8 cellular contexts compared by ENCODE assay signal in the genomic region with DNA sequence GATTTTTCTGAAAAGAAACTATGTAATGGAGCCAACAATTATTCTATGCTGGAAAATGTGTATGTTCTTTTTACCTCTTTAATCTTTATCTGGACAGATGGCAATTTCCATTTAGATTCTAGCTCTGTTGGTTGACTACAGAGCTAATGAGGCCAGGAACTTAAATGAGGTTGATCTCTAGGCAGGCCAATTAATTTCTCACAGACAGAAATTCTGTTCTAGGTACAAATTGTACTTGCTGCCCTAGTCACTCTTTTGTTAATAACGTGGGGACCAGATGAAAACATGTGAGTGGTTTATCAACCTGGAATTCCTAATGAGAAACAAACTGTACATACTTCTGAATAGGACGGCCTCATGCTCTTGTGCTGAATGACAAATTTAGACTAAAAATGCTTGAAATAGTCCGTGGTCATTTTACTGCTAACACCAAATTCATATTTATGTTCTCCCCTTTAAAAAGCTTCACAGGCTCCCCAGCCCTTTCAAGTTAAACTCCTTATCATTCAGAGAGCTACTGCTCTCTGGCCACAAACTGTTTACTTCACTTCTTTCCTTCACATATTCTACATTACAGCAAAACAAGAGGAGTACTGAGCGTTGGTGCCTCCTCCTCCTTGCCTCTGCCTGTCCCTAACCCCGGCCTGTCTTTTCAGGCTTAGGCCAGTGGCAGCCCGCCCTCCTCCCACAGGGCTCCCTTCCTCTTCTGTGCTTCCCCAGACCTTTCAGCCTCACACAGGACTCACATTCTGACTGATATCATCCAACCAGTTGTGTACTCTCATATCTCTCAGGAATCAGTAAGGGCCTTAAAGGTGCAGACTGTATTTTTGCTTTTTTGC. TPM values are rescaled to one million over a fixed set of nuclear protein-coding genes. Genes with fewer than 3 reads are reported as not detected.
A peak's percentile ranks its signal among the peaks of the same experiment; 100 is the strongest.
DNase-seq lines count a peak whose midpoint lies in the region; ATAC-seq lines count a peak whose summit lies in the region.

No MANE protein-coding gene starts in this region.

- H3K27me3 Mint-ChIP-seq in activated CD4-positive, alpha-beta T cell treated with anti-CD3 and anti-CD28 coated beads, Interleukin-2, amount 10 ng/mL, durations not matched to agents 7 days and 5 days: no peaks in the 10 kb centered on the region

- CTCF ChIA-PET in activated CD4-positive, alpha-beta T cell treated with anti-CD3 and anti-CD28 coated beads, Interleukin-2, amount 10 ng/mL, durations not matched to agents 7 days and 5 days (lab: Charles Lee): interaction anchor here (1.1 kb wide), 2 partner anchors 11 to 14 kb away, joined by 3 read pairs; no protein-coding TSS in a partner anchor

- DNase-seq in activated CD4-positive, alpha-beta T cell treated with anti-CD3 and anti-CD28 coated beads, Interleukin-2, amount 50 U/mL, for 48 hours: peak; percentile 22 to 33
- DNase-seq in activated CD4-positive, alpha-beta T cell treated with anti-CD3 and anti-CD28 coated beads, Interleukin-2, amount 10 ng/mL, durations not matched to agents 7 days and 5 days: no peak
- DNase-seq in NCI-H82 (lab: John Stamatoyannopoulos, UW) (peak; percentile 90), cerebellum (ENCODE audit: low spot score) (peak; percentile 31), medulla oblongata (ENCODE audit: extremely low spot score) (peak; percentile 49), DMS153 (lab: John Stamatoyannopoulos, UW) (no peak), T1000 (lab: John Stamatoyannopoulos, UW) (no peak)

- H3K4me1 Mint-ChIP-seq in activated CD4-positive, alpha-beta T cell treated with anti-CD3 and anti-CD28 coated beads, Interleukin-2, amount 10 ng/mL, durations not matched to agents 7 days and 5 days: peaks cover 9% of the 10 kb centered on the region

- POLR2A ChIA-PET in activated CD4-positive, alpha-beta T cell treated with anti-CD3 and anti-CD28 coated beads, Interleukin-2, amount 10 ng/mL, durations not matched to agents 7 days and 5 days (lab: Charles Lee): interaction anchor here (0.5 kb wide), 1 partner anchor 405 kb away, joined by 4 read pairs; no protein-coding TSS in a partner anchor

- no peak overlapping the region for H3K27ac Mint-ChIP-seq in activated CD4-positive, alpha-beta T cell treated with anti-CD3 and anti-CD28 coated beads, Interleukin-2, amount 10 ng/mL, durations not matched to agents 7 days and 5 days

- peaks cover 3% of the 10 kb centered on the region for H3K36me3 Mint-ChIP-seq in activated CD4-positive, alpha-beta T cell treated with anti-CD3 and anti-CD28 coated beads, Interleukin-2, amount 10 ng/mL, durations not matched to agents 7 days and 5 days (ENCODE audit: low read depth)

- H3K9me3 Mint-ChIP-seq in activated CD4-positive, alpha-beta T cell treated with anti-CD3 and anti-CD28 coated beads, Interleukin-2, amount 10 ng/mL, durations not matched to agents 7 days and 5 days: no peaks in the 10 kb centered on the region

- H3K4me3 Mint-ChIP-seq in activated CD4-positive, alpha-beta T cell treated with anti-CD3 and anti-CD28 coated beads, Interleukin-2, amount 10 ng/mL, durations not matched to agents 7 days and 5 days: no peak overlapping the region

- peak; percentile 99 for ATAC-seq in HG02852 (IDR thresholded peaks at IDR 0.05; ENCODE audit: unreplicated experiment)

RNA-seq across cellular contexts. Expression of gene DTNBP1, which starts 41.4 kb away (rescaled TPM):
- total RNA-seq in activated CD4-positive, alpha-beta T cell treated with anti-CD3 and anti-CD28 coated beads, Interleukin-2, amount 10 ng/mL, durations not matched to agents 7 days and 5 days: 10 to 100 TPM; 22.3 to 23.5 TPM
- total RNA-seq in cerebellum: 7.3 TPM

Comparison
In these comparisons a context has a peak if more than half of its experiments do, and no peak if none do; other contexts are left out.
1. DNase-seq: peak in activated CD4-positive, alpha-beta T cell treated with anti-CD3 and anti-CD28 coated beads, Interleukin-2, amount 50 U/mL, for 48 hours (2 of 2), NCI-H82 (single experiment), cerebellum (single experiment) and medulla oblongata (single experiment); none in activated CD4-positive, alpha-beta T cell treated with anti-CD3 and anti-CD28 coated beads, Interleukin-2, amount 10 ng/mL, durations not matched to agents 7 days and 5 days (single experiment), DMS153 (single experiment) and T1000 (single experiment).